Comparison of ENCODE assay signal across 32 cellular contexts in the genomic region with DNA sequence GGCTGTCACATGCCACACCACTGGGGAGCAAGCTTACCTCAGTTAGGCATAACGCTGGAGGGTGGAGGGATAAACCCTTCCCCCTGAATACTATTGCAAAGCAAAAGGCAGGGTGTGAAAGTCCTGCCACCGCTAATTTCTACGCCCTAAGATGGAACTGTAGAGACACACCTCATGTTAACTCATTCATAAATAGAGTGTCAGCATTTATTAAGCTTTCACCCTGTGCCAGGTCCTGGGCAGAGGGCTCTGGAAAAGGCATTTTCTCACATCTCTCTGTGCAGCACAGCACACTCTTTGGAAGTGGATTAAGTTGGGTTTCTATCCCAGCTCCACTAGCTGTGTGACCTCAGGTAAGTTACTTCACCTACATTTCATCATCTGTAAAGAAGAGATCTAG.
"Had no signal": no experiment of that assay in that cellular context is flagged by ENCODE, and none has a peak within 500 bp of the region (broad histone marks: within the 10 kb centered on the region; RNA-seq: fewer than 3 reads in every experiment).

No MANE protein-coding gene starts in this region.

- ATAC-seq: activated CD4-positive, CD25-positive, alpha-beta regulatory T cell treated with anti-CD3 and anti-CD28 coated beads, Interleukin-2, amount 50 U/mL, for 24 hours; activated CD8-positive, alpha-beta T cell treated with anti-CD3 and anti-CD28 coated beads for 36 hours; activated T-cell treated with anti-CD3 and anti-CD28 coated beads, Interleukin-2, amount 50 U/mL, for 4 hours; activated T-helper 17 cell treated with anti-CD3 and anti-CD28 coated beads, Interleukin-2, amount 50 U/mL, for 72 hours; effector memory CD8-positive, alpha-beta T cell; T-cell had no signal

- H3K27me3 ChIP-seq: brain microvascular endothelial cell had no signal

- DNase-seq: activated B cell treated with CpG ODN at 0.5 μM for 24 hours; activated CD4-positive, alpha-beta T cell treated with anti-CD3 and anti-CD28 coated beads for 48 hours; activated CD4-positive, alpha-beta T cell treated with anti-CD3 and anti-CD28 coated beads, Interleukin-2, amount 50 U/mL, for 1 hour; activated CD4-positive, alpha-beta T cell treated with anti-CD3 and anti-CD28 coated beads, Interleukin-2, amount 50 U/mL, for 48 hours; activated CD8-positive, alpha-beta memory T cell treated with anti-CD3 and anti-CD28 coated beads for 24 hours; activated CD8-positive, alpha-beta T cell treated with anti-CD3 and anti-CD28 coated beads for 36 hours; activated effector memory CD4-positive, alpha-beta T cell treated with Interleukin-2 at 50 U/mL for 16 hours; activated gamma-delta T cell treated with Interleukin-2 at 50 U/mL for 16 hours; activated naive CD4-positive, alpha-beta T cell treated with anti-CD3 and anti-CD28 coated beads, Interleukin-2, amount 50 U/mL, for 16 hours; activated naive CD4-positive, alpha-beta T cell treated with Interleukin-2 at 50 U/mL for 16 hours; activated T-cell treated with anti-CD3 and anti-CD28 coated beads, Interleukin-2, amount 50 U/mL, for 4 hours; amniotic stem cell; anterior cingulate cortex; brain microvascular endothelial cell; caudate nucleus; cortex of kidney; dermis blood vessel endothelial cell; effector CD4-positive, alpha-beta T cell; effector memory CD8-positive, alpha-beta T cell; foreskin fibroblast; head of caudate nucleus; T-cell; T1000 had no signal

- H3K36me3 ChIP-seq: brain microvascular endothelial cell had no signal

- H3K27ac ChIP-seq: brain microvascular endothelial cell, epithelial cell of prostate had no signal

- FAIRE-seq: astrocyte, bronchial epithelial cell, colon, endometrium, endothelial cell of umbilical vein, frontal cortex had no signal
